ENCODE assay signal across 22 cellular contexts in the genomic region with DNA sequence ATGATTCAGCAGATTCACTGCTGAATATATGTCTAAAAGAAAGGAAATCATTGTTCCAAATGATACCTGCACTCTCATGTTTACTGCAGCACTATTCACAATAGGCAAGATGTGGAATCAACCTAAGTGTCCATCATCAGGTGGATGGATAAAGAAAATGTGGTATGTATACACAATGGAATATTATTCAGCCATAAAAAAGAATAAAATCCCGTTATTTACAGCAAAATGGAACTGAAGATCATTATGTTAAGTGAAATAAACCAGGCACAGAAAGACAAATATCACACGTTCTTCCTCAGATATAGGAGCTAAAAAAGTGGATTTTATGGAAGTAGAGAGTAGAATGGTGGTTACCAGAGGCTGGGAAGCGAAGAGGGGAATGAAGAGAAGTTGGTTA.
DNase-seq lines count a peak whose midpoint lies in the region; ATAC-seq and TF ChIP-seq lines count a peak whose summit lies in the region.
"Had no signal": no experiment of that assay in that cellular context is flagged by ENCODE, and none has a peak within 500 bp of the region (broad histone marks: within the 10 kb centered on the region; RNA-seq: fewer than 3 reads in every experiment).

No MANE protein-coding gene starts in this region.

- TF ChIP-seq CTCF in DOHH2 (IDR thresholded peaks at IDR 0.05; ENCODE audit: low read depth, low read length, poor library complexity, severe bottlenecking) (no peak), HEK293 (tag by site-specific recombination; IDR thresholded peaks at IDR 0.05) (no peak)

- H3K4me3 ChIP-seq in DOHH2 (ENCODE audit: low read length): peak overlapping the region; percentile 65
- H3K4me3 ChIP-seq in HEK293 (ENCODE audit: low read depth, low read length): no peak overlapping the region

- H3K4me1 Mint-ChIP-seq in activated T-helper 17 cell treated with anti-CD3 and anti-CD28 coated beads, Interleukin-2, amount 50 U/mL, for 72 hours: peaks cover 20% of the 10 kb centered on the region
- peaks cover 26 to 37% of the 10 kb centered on the region in 2 donors for H3K4me1 Mint-ChIP-seq in stimulated activated naive B cell treated with anti-CD40 and anti-IgM and Interleukin-4, amounts not matched to agents 10 μg/mL and 1 μg/mL and 100 μg/mL, for 72 hours

- H3F3A ChIP-seq in DOHH2 (ENCODE audit: control insufficient read depth, insufficient read depth): peaks cover 39% of the 10 kb centered on the region

- H3K36me3 Mint-ChIP-seq in activated T-helper 17 cell treated with anti-CD3 and anti-CD28 coated beads, Interleukin-2, amount 50 U/mL, for 72 hours (ENCODE audit: low read depth): peaks cover 24% of the 10 kb centered on the region
- peaks cover 11 to 23% of the 10 kb centered on the region in 2 donors for H3K36me3 Mint-ChIP-seq in stimulated activated naive B cell treated with anti-CD40 and anti-IgM and Interleukin-4, amounts not matched to agents 10 μg/mL and 1 μg/mL and 100 μg/mL, for 72 hours

- H3K4me3 Mint-ChIP-seq in activated T-helper 17 cell treated with anti-CD3 and anti-CD28 coated beads, Interleukin-2, amount 50 U/mL, for 72 hours: peak overlapping the region; percentile 12
- H3K4me3 Mint-ChIP-seq in stimulated activated naive B cell treated with anti-CD40 and anti-IgM and Interleukin-4, amounts not matched to agents 10 μg/mL and 1 μg/mL and 100 μg/mL, for 72 hours: peak overlapping the region in 1 of 2 donors; percentile 4
- H3K4me3 Mint-ChIP-seq: CD8-positive, alpha-beta memory T cell; T-cell had no signal

- peaks cover 65% of the 10 kb centered on the region for H3K36me3 ChIP-seq in DOHH2 (ENCODE audit: control insufficient read depth, low read length)
- no peaks in the 10 kb centered on the region for H3K36me3 ChIP-seq in HEK293 (ENCODE audit: control insufficient read depth in 2 of 2, insufficient read depth in 1 of 2, low read length in 2 of 2)

- POLR2A ChIA-PET in HEK293 (lab: Yijun Ruan, JAX): interaction anchor here (0.6 kb wide), 1 partner anchor 73 kb away, joined by 5 read pairs; no protein-coding TSS in a partner anchor

- H3K27ac ChIP-seq in DOHH2 (ENCODE audit: low read depth, low read length): peak overlapping the region; percentile 91
- H3K27ac ChIP-seq in HEK293 (ENCODE audit: extremely low read depth, low read depth, low read length): no peak overlapping the region
- H3K27ac ChIP-seq: C4-2B had no signal

- peak overlapping the region; percentile 79 for H3K4me2 ChIP-seq in DOHH2 (ENCODE audit: low read length)

- H3K27me3 ChIP-seq in DOHH2 (ENCODE audit: control insufficient read depth, low read length): no peaks in the 10 kb centered on the region

- H3K27ac Mint-ChIP-seq in activated T-helper 17 cell treated with anti-CD3 and anti-CD28 coated beads, Interleukin-2, amount 50 U/mL, for 72 hours: no peak overlapping the region
- H3K27ac Mint-ChIP-seq in stimulated activated naive B cell treated with anti-CD40 and anti-IgM and Interleukin-4, amounts not matched to agents 10 μg/mL and 1 μg/mL and 100 μg/mL, for 72 hours: peak overlapping the region; percentile 60

- H3K27me3 Mint-ChIP-seq in activated T-helper 17 cell treated with anti-CD3 and anti-CD28 coated beads, Interleukin-2, amount 50 U/mL, for 72 hours: no peaks in the 10 kb centered on the region
- no peaks in the 10 kb centered on the region for H3K27me3 Mint-ChIP-seq in stimulated activated naive B cell treated with anti-CD40 and anti-IgM and Interleukin-4, amounts not matched to agents 10 μg/mL and 1 μg/mL and 100 μg/mL, for 72 hours
- H3K27me3 Mint-ChIP-seq: T-cell had no signal

- H3K4me1 ChIP-seq in DOHH2 (ENCODE audit: control insufficient read depth, low read length): peaks cover 80% of the 10 kb centered on the region
- H3K4me1 ChIP-seq in HEK293 (ENCODE audit: control insufficient read depth, insufficient read depth, low read length): peaks cover under 1% of the 10 kb centered on the region; the same call in 1 of the 2 replicates

- peaks cover 72% of the 10 kb centered on the region for H3K79me2 ChIP-seq in DOHH2 (ENCODE audit: control insufficient read depth, low read length)

- no peaks in the 10 kb centered on the region for H4K20me1 ChIP-seq in DOHH2 (ENCODE audit: control insufficient read depth, insufficient read depth, low read depth, low read length)

- no peak for ATAC-seq in activated T-helper 17 cell treated with anti-CD3 and anti-CD28 coated beads, Interleukin-2, amount 50 U/mL, for 72 hours (replicated peaks)
- ATAC-seq in stimulated activated naive B cell treated with anti-CD40 and anti-IgM and Interleukin-4, amounts not matched to agents 10 μg/mL and 1 μg/mL and 100 μg/mL, for 72 hours (replicated peaks): no peak
- ATAC-seq in HG03097 (IDR thresholded peaks at IDR 0.05; ENCODE audit: low FRiP score, unreplicated experiment): no peak
- ATAC-seq: HCT116, HepG2, PC-3, T-cell had no signal

- H3K9me3 ChIP-seq in DOHH2 (ENCODE audit: control insufficient read depth, insufficient read depth, low read length) (peaks cover 9% of the 10 kb centered on the region), HEK293 (ENCODE audit: control insufficient read depth, insufficient read depth, low read depth, low read length) (no peaks in the 10 kb centered on the region)

- CTCF ChIA-PET in HEK293 (lab: Yijun Ruan, JAX): no interaction called here

- no peak for DNase-seq in stimulated activated naive B cell treated with anti-CD40 and anti-IgM and Interleukin-4, amounts not matched to agents 10 μg/mL and 1 μg/mL and 100 μg/mL, for 72 hours
- DNase-seq in NCI-H226 (no peak), NCI-H2196 treated with DMSO at 0.1 percent for 48 hours (lab: John Stamatoyannopoulos, UW; ENCODE audit: unreplicated experiment) (no peak)
- DNase-seq: CD8-positive, alpha-beta memory T cell; DMS 273 treated with DMSO at 0.1 percent for 48 hours; DMS79; GF-D8; MV-4-11; NCI-H1105; NCI-H2029 treated with DMSO at 0.1 percent for 48 hours; NCI-H2227 treated with DMSO at 0.1 percent for 48 hours; NCI-H510A; NCI-H69; PC-3; T-cell had no signal

- H3K9me2 ChIP-seq in DOHH2 (replicated peaks; ENCODE audit: control insufficient read depth, low read length): no peaks in the 10 kb centered on the region

- H3K9me3 Mint-ChIP-seq in activated T-helper 17 cell treated with anti-CD3 and anti-CD28 coated beads, Interleukin-2, amount 50 U/mL, for 72 hours: no peaks in the 10 kb centered on the region
- peaks cover 0 to 4% of the 10 kb centered on the region in 2 donors for H3K9me3 Mint-ChIP-seq in stimulated activated naive B cell treated with anti-CD40 and anti-IgM and Interleukin-4, amounts not matched to agents 10 μg/mL and 1 μg/mL and 100 μg/mL, for 72 hours

TF ChIP-seq in HEK293, 187 proteins besides CTCF, POLR2A, EP300 and RAD21:
- TF ChIP-seq ZNF544 (tag by site-specific recombination; IDR thresholded peaks at IDR 0.05) (no peak), ZNF146 (tag by site-specific recombination; IDR thresholded peaks at IDR 0.05) (peak; percentile 52; the same call in 1 of the 2 replicates)
TF ChIP-seq in HEK293: peak in this region for 1.
